In the genomic region with DNA sequence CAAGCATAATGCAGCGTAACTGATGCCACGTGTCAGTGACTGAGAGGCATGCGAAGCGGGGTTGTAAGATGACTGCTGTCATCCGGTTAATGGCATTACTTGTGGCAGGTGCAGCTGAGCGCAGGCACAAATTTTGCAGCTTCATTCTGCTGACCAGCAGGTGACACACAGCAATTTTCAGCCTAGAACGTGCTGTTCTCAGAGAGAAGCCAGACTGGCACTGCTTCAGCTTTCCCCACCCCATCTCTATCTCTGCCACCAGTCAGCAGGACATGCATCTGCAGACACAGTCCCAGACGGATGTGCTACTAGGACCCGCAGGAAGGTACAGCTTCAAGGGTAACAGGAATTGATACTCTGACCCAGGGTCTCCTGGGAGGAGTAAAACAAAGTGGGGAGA, we compare ENCODE assay signal across 16 cellular contexts.
DNase-seq lines count a peak whose midpoint lies in the region; ATAC-seq and TF ChIP-seq lines count a peak whose summit lies in the region.
"Had no signal": no experiment of that assay in that cellular context is flagged by ENCODE, and none has a peak within 500 bp of the region (broad histone marks: within the 10 kb centered on the region; RNA-seq: fewer than 3 reads in every experiment).

No MANE protein-coding gene starts in this region.

- in situ Hi-C loops in G401 (cut with HindIII; ENCODE audit: low sequenced_read_pairs): no loop called here
- in situ Hi-C loops in gastrocnemius medialis (cut with MboI; ENCODE audit: low sequenced_read_pairs in 4 of 4): loop anchor here in 1 of 4 donors (25.0 kb wide), 1 partner anchor 111 kb away; no protein-coding TSS in a partner anchor

- DNase-seq in G401 (ENCODE audit: low spot score) (peak; percentile 87), NCI-H82 treated with DMSO at 0.1 percent for 48 hours (lab: John Stamatoyannopoulos, UW; ENCODE audit: unreplicated experiment) (peak; percentile 37), kidney tubule cell (ENCODE audit: low spot score) (peak; percentile 6), gastrocnemius medialis (peak; percentile 91 to 92), medulla oblongata (ENCODE audit: extremely low spot score) (no peak), SW480 (ENCODE audit: low spot score) (no peak), DMS 273 (lab: John Stamatoyannopoulos, UW; ENCODE audit: unreplicated experiment) (no peak)
- DNase-seq: CD4-positive, alpha-beta T cell; DMS79; NCI-H1417 treated with DMSO at 0.1 percent for 48 hours; NCI-H1930; NCI-H446; NCI-H69; SHP77 treated with DMSO at 0.1 percent for 48 hours had no signal

- H3K9me3 ChIP-seq in gastrocnemius medialis: no peaks in the 10 kb centered on the region

- no peak for TF ChIP-seq CTCF in gastrocnemius medialis (IDR thresholded peaks at IDR 0.05 in 4 of 5, conservative IDR thresholded peaks at IDR 0.05 in 1 of 5)

- no peaks in the 10 kb centered on the region for H3K27me3 ChIP-seq in gastrocnemius medialis

- H3K27ac ChIP-seq in gastrocnemius medialis: peak overlapping the region; percentile 59 to 82 (median 78)

- TF ChIP-seq POLR2A in gastrocnemius medialis (IDR thresholded peaks at IDR 0.05): peak; percentile 56 to 57

- no peaks in the 10 kb centered on the region for H3K36me3 ChIP-seq in gastrocnemius medialis

- intact Hi-C loops in gastrocnemius medialis (cut with DNase I; ENCODE audit: low total_unique reads): loop anchor here (1.0 to 10.0 kb wide), 3 partner anchors 17 to 83 kb away; no protein-coding TSS in a partner anchor

- peaks cover 19 to 35% of the 10 kb centered on the region in 2 donors for H3K4me1 ChIP-seq in gastrocnemius medialis

- peak; percentile 79 to 85 for ATAC-seq in gastrocnemius medialis
- ATAC-seq: GM23338, HCT116 had no signal

- H3K4me3 ChIP-seq in gastrocnemius medialis: no peak overlapping the region
- H3K4me3 ChIP-seq: GM23338 had no signal

Comparison
In these comparisons a context has a peak if more than half of its experiments do, and no peak if none do; other contexts are left out.
1. DNase-seq: peak in G401 (single experiment), NCI-H82 treated with DMSO at 0.1 percent for 48 hours (single experiment), kidney tubule cell (single experiment) and gastrocnemius medialis (2 of 2); none in medulla oblongata (single experiment), SW480 (single experiment) and DMS 273 (single experiment).